Comparison of ENCODE assay signal across 1 cellular context in genomic region chr19:34649886-34650543, GRCh38.
TF ChIP-seq lines count a peak whose summit lies in the region.

No MANE protein-coding gene starts in this region.

TF ChIP-seq in A549, 52 proteins besides CTCF, POLR2A, EP300 and RAD21 (continued from another document):
- no peak for TF ChIP-seq CHD2 (IDR thresholded peaks at IDR 0.05; ENCODE audit: low read length, partially characterized antibody)
- TF ChIP-seq JUN (IDR thresholded peaks at IDR 0.05): no peak
- no peak for TF ChIP-seq FOSL2 (IDR thresholded peaks at IDR 0.05)
- TF ChIP-seq FOSL2 (CRISPR knock-in tag; IDR thresholded peaks at IDR 0.05): no peak
- no peak for TF ChIP-seq TFCP2L1 (CRISPR knock-in tag; IDR thresholded peaks at IDR 0.05)
- TF ChIP-seq TP53 (CRISPR knock-in tag; IDR thresholded peaks at IDR 0.05): no peak
